8 cellular contexts compared by ENCODE assay signal in the genomic region with DNA sequence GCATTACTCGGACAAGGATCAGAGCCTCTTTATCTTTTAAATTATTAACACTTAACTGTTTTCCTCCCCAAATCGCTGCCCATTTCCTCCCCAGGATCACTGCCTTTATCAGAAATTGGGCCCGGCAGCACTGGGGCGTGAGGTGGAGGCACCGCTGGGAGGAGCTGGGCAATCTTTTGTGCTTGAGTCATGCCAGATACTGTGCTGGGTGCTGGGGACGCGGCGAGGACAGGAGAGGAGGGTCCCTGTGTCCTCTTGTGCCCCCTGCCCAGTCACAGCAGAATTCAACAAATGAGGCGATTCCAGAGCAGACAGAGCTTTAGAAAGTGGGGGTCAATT.
DNase-seq lines count a peak whose midpoint lies in the region; ATAC-seq and TF ChIP-seq lines count a peak whose summit lies in the region.
"Had no signal": no experiment of that assay in that cellular context is flagged by ENCODE, and none has a peak within 500 bp of the region (broad histone marks: within the 10 kb centered on the region; RNA-seq: fewer than 3 reads in every experiment).

No MANE protein-coding gene starts in this region.

- H3K4me1 ChIP-seq in iPS-18a (ENCODE audit: control insufficient read depth, low read depth, low read length): peaks cover 8% of the 10 kb centered on the region

- H3K27ac ChIP-seq in iPS-18a (ENCODE audit: low read length): no peak overlapping the region
- H3K27ac ChIP-seq: epithelial cell of prostate had no signal

- peaks cover 11% of the 10 kb centered on the region for H3K27me3 ChIP-seq in iPS-18a (ENCODE audit: control insufficient read depth, insufficient read depth, low read length)

- no peaks in the 10 kb centered on the region for H3K36me3 ChIP-seq in iPS-18a (ENCODE audit: control insufficient read depth, low read depth, low read length)

- no peak for ATAC-seq in activated naive CD8-positive, alpha-beta T cell treated with anti-CD3 and anti-CD28 coated beads, Interleukin-2, amount 10 ng/mL, durations not matched to agents 7 days and 5 days (ENCODE audit: low read depth)
- no peak for ATAC-seq in stimulated activated effector memory CD8-positive, alpha-beta T cell treated with anti-CD3 and anti-CD28 coated beads, Interleukin-12 subunit alpha, Interleukin-12 subunit beta, amount 100 ng/mL, for 72 hours
- no peak for ATAC-seq in GM21723 (IDR thresholded peaks at IDR 0.05; ENCODE audit: unreplicated experiment)

- H3K4me3 ChIP-seq in HFF-Myc (replicated peaks; ENCODE audit: low read depth, low read length): peak overlapping the region; percentile 32; the same call in 1 of the 2 replicates
- peak overlapping the region; percentile 57 for H3K4me3 ChIP-seq in iPS-18a (ENCODE audit: low read length)

- peak overlapping the region; percentile 24 for H3K9ac ChIP-seq in iPS-18a (ENCODE audit: low read length)

- TF ChIP-seq CTCF in HFF-Myc (IDR thresholded peaks at IDR 0.05; ENCODE audit: low read depth, low read length, missing control alignments): no peak

- H3K27ac Mint-ChIP-seq in activated naive CD8-positive, alpha-beta T cell treated with anti-CD3 and anti-CD28 coated beads, Interleukin-2, amount 10 ng/mL, durations not matched to agents 7 days and 5 days: no peak overlapping the region
- no peak overlapping the region for H3K27ac Mint-ChIP-seq in stimulated activated effector memory CD8-positive, alpha-beta T cell treated with anti-CD3 and anti-CD28 coated beads, Interleukin-12 subunit alpha, Interleukin-12 subunit beta, amount 100 ng/mL, for 72 hours

- no peaks in the 10 kb centered on the region for H3K36me3 Mint-ChIP-seq in activated naive CD8-positive, alpha-beta T cell treated with anti-CD3 and anti-CD28 coated beads, Interleukin-2, amount 10 ng/mL, durations not matched to agents 7 days and 5 days
- H3K36me3 Mint-ChIP-seq in stimulated activated effector memory CD8-positive, alpha-beta T cell treated with anti-CD3 and anti-CD28 coated beads, Interleukin-12 subunit alpha, Interleukin-12 subunit beta, amount 100 ng/mL, for 72 hours: peaks cover 5% of the 10 kb centered on the region

- peaks cover 4% of the 10 kb centered on the region for H3K27me3 Mint-ChIP-seq in activated naive CD8-positive, alpha-beta T cell treated with anti-CD3 and anti-CD28 coated beads, Interleukin-2, amount 10 ng/mL, durations not matched to agents 7 days and 5 days

- DNase-seq in HFF-Myc (ENCODE audit: extremely low read depth, low read depth) (no peak), ureter (ENCODE audit: low spot score) (no peak)
- DNase-seq in activated naive CD8-positive, alpha-beta T cell treated with anti-CD3 and anti-CD28 coated beads, Interleukin-2, amount 10 ng/mL, durations not matched to agents 7 days and 5 days: no peak
- DNase-seq in stimulated activated effector memory CD8-positive, alpha-beta T cell treated with anti-CD3 and anti-CD28 coated beads, Interleukin-12 subunit alpha, Interleukin-12 subunit beta, amount 100 ng/mL, for 72 hours (ENCODE audit: low spot score in 2 of 2): no peak
- DNase-seq in activated CD4-positive, alpha-beta T cell treated with anti-CD3 and anti-CD28 coated beads for 4 hours: no peak

- POLR2A ChIA-PET in activated naive CD8-positive, alpha-beta T cell treated with anti-CD3 and anti-CD28 coated beads, Interleukin-2, amount 10 ng/mL, durations not matched to agents 7 days and 5 days (lab: Charles Lee): no interaction called here

- peaks cover 5% of the 10 kb centered on the region for H3K4me1 Mint-ChIP-seq in activated naive CD8-positive, alpha-beta T cell treated with anti-CD3 and anti-CD28 coated beads, Interleukin-2, amount 10 ng/mL, durations not matched to agents 7 days and 5 days
- H3K4me1 Mint-ChIP-seq in stimulated activated effector memory CD8-positive, alpha-beta T cell treated with anti-CD3 and anti-CD28 coated beads, Interleukin-12 subunit alpha, Interleukin-12 subunit beta, amount 100 ng/mL, for 72 hours: no peaks in the 10 kb centered on the region

- no peaks in the 10 kb centered on the region for H3K9me3 Mint-ChIP-seq in activated naive CD8-positive, alpha-beta T cell treated with anti-CD3 and anti-CD28 coated beads, Interleukin-2, amount 10 ng/mL, durations not matched to agents 7 days and 5 days
- H3K9me3 Mint-ChIP-seq in stimulated activated effector memory CD8-positive, alpha-beta T cell treated with anti-CD3 and anti-CD28 coated beads, Interleukin-12 subunit alpha, Interleukin-12 subunit beta, amount 100 ng/mL, for 72 hours: no peaks in the 10 kb centered on the region

- peak overlapping the region; percentile 78 for H3K4me3 Mint-ChIP-seq in activated naive CD8-positive, alpha-beta T cell treated with anti-CD3 and anti-CD28 coated beads, Interleukin-2, amount 10 ng/mL, durations not matched to agents 7 days and 5 days
- H3K4me3 Mint-ChIP-seq in stimulated activated effector memory CD8-positive, alpha-beta T cell treated with anti-CD3 and anti-CD28 coated beads, Interleukin-12 subunit alpha, Interleukin-12 subunit beta, amount 100 ng/mL, for 72 hours: peak overlapping the region; percentile 58

- no peaks in the 10 kb centered on the region for H3K9me3 ChIP-seq in iPS-18a (ENCODE audit: control insufficient read depth, low read depth, low read length)
